Comparison of ENCODE assay signal across 10 cellular contexts in the genomic region with DNA sequence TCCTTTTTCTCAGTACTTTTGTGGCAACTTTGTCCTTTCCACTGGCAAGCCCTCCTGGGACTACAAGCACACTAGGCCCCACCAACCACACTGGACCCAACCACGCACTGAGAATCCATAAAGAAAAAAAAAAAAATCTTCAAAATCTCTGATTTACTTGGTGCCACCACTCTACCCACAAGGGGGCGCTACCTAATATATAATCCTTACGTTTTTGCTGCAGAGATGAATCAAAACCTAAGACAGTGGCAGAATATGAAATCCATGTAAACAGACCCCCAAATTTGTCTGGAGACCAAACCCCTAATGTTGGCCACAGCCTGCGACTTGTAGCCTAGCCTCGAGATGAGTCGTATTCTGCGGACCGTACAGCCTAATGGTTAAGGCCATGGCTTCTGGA.
A peak's percentile ranks its signal among the peaks of the same experiment; 100 is the strongest.
DNase-seq lines count a peak whose midpoint lies in the region; ATAC-seq and TF ChIP-seq lines count a peak whose summit lies in the region.
"Had no signal": no experiment of that assay in that cellular context is flagged by ENCODE, and none has a peak within 500 bp of the region (broad histone marks: within the 10 kb centered on the region; RNA-seq: fewer than 3 reads in every experiment).

No MANE protein-coding gene starts in this region.

- TF ChIP-seq POLR2A in NB4 (IDR thresholded peaks at IDR 0.05; ENCODE audit: extremely low read depth, insufficient read length) = no peak

- H3K9me3 ChIP-seq in neural progenitor cell (ENCODE audit: low read depth) = no peaks in the 10 kb centered on the region
- H3K9me3 ChIP-seq: mucosa of descending colon had no signal

- H3K27me3 Mint-ChIP-seq in neural progenitor cell (ENCODE audit: insufficient read depth, low read depth) = peaks cover 6% of the 10 kb centered on the region

- peak; percentile 42 for TF ChIP-seq CTCF in NB4 (IDR thresholded peaks at IDR 0.05; ENCODE audit: low read depth, low read length)
- TF ChIP-seq CTCF in neural progenitor cell (IDR thresholded peaks at IDR 0.05) = peak; percentile 76

- H3K4me3 ChIP-seq in NB4 (ENCODE audit: low read depth, low read length) (no peak overlapping the region), neural progenitor cell (no peak overlapping the region)
- H3K4me3 ChIP-seq: mucosa of descending colon had no signal

- no peaks in the 10 kb centered on the region for H3K9me3 Mint-ChIP-seq in neural progenitor cell
- H3K9me3 Mint-ChIP-seq: activated B cell treated with CpG ODN at 0.5 μM for 24 hours had no signal

- peaks cover 5% of the 10 kb centered on the region for H3K4me1 Mint-ChIP-seq in neural progenitor cell
- H3K4me1 Mint-ChIP-seq: activated B cell treated with CpG ODN at 0.5 μM for 24 hours had no signal

- DNase-seq in activated CD4-positive, CD25-positive, alpha-beta regulatory T cell treated with anti-CD3 and anti-CD28 coated beads, Interleukin-2, amount 50 U/mL, for 72 hours = peak; percentile 32
- no peak for DNase-seq in activated CD4-positive, CD25-positive, alpha-beta regulatory T cell (lab: John Stamatoyannopoulos, UW)
- DNase-seq in NB4 (ENCODE audit: low read depth) (peak; percentile 38), astrocyte of the hippocampus (ENCODE audit: low read depth, low spot score) (peak; percentile 32), neural progenitor cell (ENCODE audit: low spot score) (peak; percentile 58), SHP77 treated with DMSO at 0.1 percent for 48 hours (lab: John Stamatoyannopoulos, UW) (no peak)
- DNase-seq: activated B cell treated with CpG ODN at 0.5 μM for 24 hours had no signal

- H3K27ac Mint-ChIP-seq in neural progenitor cell = no peak overlapping the region
- H3K27ac Mint-ChIP-seq: activated B cell treated with CpG ODN at 0.5 μM for 24 hours had no signal

- H3K4me1 ChIP-seq in neural progenitor cell = no peaks in the 10 kb centered on the region

- H3K27ac ChIP-seq in neural progenitor cell = no peak overlapping the region

- H3K9ac ChIP-seq in neural progenitor cell = no peak overlapping the region

- no peaks in the 10 kb centered on the region for H3F3A ChIP-seq in neural progenitor cell (ENCODE audit: low read depth)

- no peak for ATAC-seq in GM21529 (IDR thresholded peaks at IDR 0.05; ENCODE audit: unreplicated experiment)
- ATAC-seq in GM21515 (IDR thresholded peaks at IDR 0.05; ENCODE audit: unreplicated experiment) = no peak
- ATAC-seq: mucosa of descending colon had no signal

- H3K27me3 ChIP-seq in neural progenitor cell = no peaks in the 10 kb centered on the region

- H3K36me3 Mint-ChIP-seq in neural progenitor cell = no peaks in the 10 kb centered on the region

- no peak overlapping the region for H2AFZ ChIP-seq in neural progenitor cell (replicated peaks)

- no peaks in the 10 kb centered on the region for H3K79me2 ChIP-seq in neural progenitor cell (ENCODE audit: low read depth)

- no peak overlapping the region for H3K4me2 ChIP-seq in neural progenitor cell

- no peaks in the 10 kb centered on the region for H3K36me3 ChIP-seq in neural progenitor cell

- H3K4me3 Mint-ChIP-seq in neural progenitor cell = no peak overlapping the region
- H3K4me3 Mint-ChIP-seq: activated B cell treated with CpG ODN at 0.5 μM for 24 hours had no signal

- H4K20me1 ChIP-seq in neural progenitor cell (ENCODE audit: low read depth) = no peaks in the 10 kb centered on the region

Comparison
In these comparisons a context has a peak if more than half of its experiments do, and no peak if none do; other contexts are left out.
1. DNase-seq: peak in activated CD4-positive, CD25-positive, alpha-beta regulatory T cell treated with anti-CD3 and anti-CD28 coated beads, Interleukin-2, amount 50 U/mL, for 72 hours (single experiment), NB4 (single experiment), astrocyte of the hippocampus (single experiment) and neural progenitor cell (single experiment); none in activated CD4-positive, CD25-positive, alpha-beta regulatory T cell (0 of 4) and SHP77 treated with DMSO at 0.1 percent for 48 hours (single experiment).